8 cellular contexts compared by ENCODE assay signal in genomic region chr10:5811387-5811821, GRCh38. TPM values are rescaled to one million over a fixed set of nuclear protein-coding genes. Genes with fewer than 3 reads are reported as not detected.
A peak's percentile ranks its signal among the peaks of the same experiment; 100 is the strongest.
DNase-seq lines count a peak whose midpoint lies in the region; ATAC-seq and TF ChIP-seq lines count a peak whose summit lies in the region.

No MANE protein-coding gene starts in this region.

- H3K4me1 Mint-ChIP-seq in CD4-positive, alpha-beta memory T cell: peaks cover 48 to 73% (median 61%) of the 10 kb centered on the region in 4 donors
- peaks cover 59% of the 10 kb centered on the region for H3K4me1 Mint-ChIP-seq in activated naive CD8-positive, alpha-beta T cell treated with anti-CD3 and anti-CD28 coated beads for 36 hours

- H3K9me3 Mint-ChIP-seq in CD4-positive, alpha-beta memory T cell: peaks cover 0 to 2% (median 0%) of the 10 kb centered on the region in 8 donors
- peaks cover 1% of the 10 kb centered on the region for H3K9me3 Mint-ChIP-seq in activated naive CD8-positive, alpha-beta T cell treated with anti-CD3 and anti-CD28 coated beads for 36 hours

- POLR2A ChIA-PET in CD4-positive, alpha-beta memory T cell (lab: Charles Lee; ENCODE audit: partially characterized antibody): interaction anchor here (1.1 to 3.4 kb wide), 5 partner anchors 8 to 127 kb away, joined by 3 to 14 read pairs (median 4); partner anchors contain the start of genes ANKRD16, FBH1 and TASOR2

- H3K27ac ChIP-seq in CD4-positive, alpha-beta memory T cell (ENCODE audit: low read depth, low read length): peak overlapping the region; percentile 98
- H3K27ac ChIP-seq in stomach: peak overlapping the region in 3 of 5 donors; percentile 10 to 41 (median 25)
- no peak overlapping the region for H3K27ac ChIP-seq in aorta (ENCODE audit: low read depth in 1 of 2, low read length in 2 of 2)

- H3K9me3 ChIP-seq in CD4-positive, alpha-beta memory T cell (ENCODE audit: control insufficient read depth in 1 of 2, low read length in 2 of 2): no peaks in the 10 kb centered on the region
- H3K9me3 ChIP-seq in stomach (no peaks in the 10 kb centered on the region), aorta (ENCODE audit: control insufficient read depth, low read length) (no peaks in the 10 kb centered on the region)

- ATAC-seq in aorta (ENCODE audit: low FRiP score) (no peak), HG03439 (IDR thresholded peaks at IDR 0.05; ENCODE audit: unreplicated experiment) (no peak)

- WGBS in stomach, 5 donors: 3 to 6% (median 4%) methylated on average over 6 of the region's 6 CpGs
- WGBS in aorta, 2 donors: 3% methylated on average over 6 of the region's 6 CpGs

- no peaks in the 10 kb centered on the region for H3K36me3 ChIP-seq in CD4-positive, alpha-beta memory T cell (ENCODE audit: insufficient read depth, low read length)
- H3K36me3 ChIP-seq in stomach: peaks cover 0 to 9% (median 2%) of the 10 kb centered on the region in 4 donors
- H3K36me3 ChIP-seq in aorta (ENCODE audit: control insufficient read depth in 1 of 2, insufficient read depth in 2 of 2, low read length in 1 of 2): no peaks in the 10 kb centered on the region

- TF ChIP-seq POLR2A in stomach (IDR thresholded peaks at IDR 0.05): no peak

- no peaks in the 10 kb centered on the region for H3K27me3 ChIP-seq in CD4-positive, alpha-beta memory T cell (ENCODE audit: insufficient read depth, low read length)
- H3K27me3 ChIP-seq in stomach: no peaks in the 10 kb centered on the region
- H3K27me3 ChIP-seq in aorta (ENCODE audit: control insufficient read depth in 1 of 2, insufficient read depth in 2 of 2, low read length in 1 of 2): no peaks in the 10 kb centered on the region

- peaks cover 71% of the 10 kb centered on the region for H3K4me1 ChIP-seq in CD4-positive, alpha-beta memory T cell (ENCODE audit: insufficient read depth, low read length)
- H3K4me1 ChIP-seq in stomach: peaks cover 21 to 71% (median 57%) of the 10 kb centered on the region in 4 donors
- peaks cover 0 to 2% of the 10 kb centered on the region in 2 donors for H3K4me1 ChIP-seq in aorta (ENCODE audit: control insufficient read depth in 1 of 2, insufficient read depth in 2 of 2, low read length in 2 of 2)

- TF ChIP-seq CTCF in stomach (IDR thresholded peaks at IDR 0.05): no peak

- peak overlapping the region; percentile 37 to 38 for H3K4me3 ChIP-seq in CD4-positive, alpha-beta memory T cell (ENCODE audit: low read length in 2 of 2)
- H3K4me3 ChIP-seq in stomach (peak overlapping the region; percentile 11 to 96 (median 88)), aorta (ENCODE audit: low read length in 2 of 2) (peak overlapping the region in 1 of 2 donors; percentile 46)

- intact Hi-C loops in CD4-positive, alpha-beta memory T cell (cut with micrococcal nuclease): loop anchor here (5.0 to 10.0 kb wide), 3 partner anchors 166 to 364 kb away; partner anchors contain the start of genes IL15RA and RBM17
- intact Hi-C loops in stomach (cut with DNase I; ENCODE audit: low total_unique reads): loop anchor here (10.0 kb wide), 1 partner anchor 63 kb away; no protein-coding TSS in a partner anchor
- intact Hi-C loops in aorta (cut with DNase I): loop anchor here in 1 of 2 donors (5.0 to 10.0 kb wide), 3 partner anchors 61 to 179 kb away; partner anchors contain the start of gene TASOR2

- peak overlapping the region; percentile 87 to 99 (median 92) for H3K4me3 Mint-ChIP-seq in CD4-positive, alpha-beta memory T cell
- peak overlapping the region; percentile 91 for H3K4me3 Mint-ChIP-seq in activated naive CD8-positive, alpha-beta T cell treated with anti-CD3 and anti-CD28 coated beads for 36 hours

- CTCF ChIA-PET in CD4-positive, alpha-beta memory T cell (lab: Charles Lee; ENCODE audit: partially characterized antibody): interaction anchor here (1.0 to 1.6 kb wide), 2 partner anchors 13 to 16 kb away, joined by 3 to 6 read pairs; no protein-coding TSS in a partner anchor

- no peak for DNase-seq in CD4-positive, alpha-beta memory T cell
- DNase-seq in HT-29 (ENCODE audit: low spot score) (peak; percentile 10), iris pigment epithelial cell (ENCODE audit: low read depth) (peak; percentile 67), stomach (no peak), aorta (no peak)
- no peak for DNase-seq in activated naive CD8-positive, alpha-beta T cell treated with anti-CD3 and anti-CD28 coated beads for 36 hours
- no peak for DNase-seq in activated CD4-positive, alpha-beta T cell treated with anti-CD3 and anti-CD28 coated beads for 4 hours

- peak overlapping the region; percentile 87 to 96 (median 90) for H3K27ac Mint-ChIP-seq in CD4-positive, alpha-beta memory T cell
- H3K27ac Mint-ChIP-seq in activated naive CD8-positive, alpha-beta T cell treated with anti-CD3 and anti-CD28 coated beads for 36 hours: peak overlapping the region; percentile 80

- peaks cover 5 to 20% of the 10 kb centered on the region in 2 donors for H3K36me3 Mint-ChIP-seq in CD4-positive, alpha-beta memory T cell
- peaks cover 51% of the 10 kb centered on the region for H3K36me3 Mint-ChIP-seq in activated naive CD8-positive, alpha-beta T cell treated with anti-CD3 and anti-CD28 coated beads for 36 hours

- H3K27me3 Mint-ChIP-seq in CD4-positive, alpha-beta memory T cell: no peaks in the 10 kb centered on the region
- H3K27me3 Mint-ChIP-seq in activated naive CD8-positive, alpha-beta T cell treated with anti-CD3 and anti-CD28 coated beads for 36 hours: no peaks in the 10 kb centered on the region

- TF ChIP-seq EP300 in stomach (IDR thresholded peaks at IDR 0.05): no peak

RNA-seq across cellular contexts. Expression of gene GDI2, which starts 1.8 kb away (rescaled TPM):
- 100 to 1,000 TPM; 137 to 140 TPM for total RNA-seq in CD4-positive, alpha-beta memory T cell
- polyA plus RNA-seq in CD4-positive, alpha-beta memory T cell: 100 to 1,000 TPM; 193 to 248 TPM
- 185 and 211 TPM in 2 replicates for total RNA-seq in HT-29 (2014; rRNA removed; shearing (Covaris generic))
- 100 to 1,000 TPM; 335 to 339 TPM for total RNA-seq in activated naive CD8-positive, alpha-beta T cell treated with anti-CD3 and anti-CD28 coated beads for 36 hours
- total RNA-seq in stomach (100 to 1,000 TPM in 4 of 5 donors, 10 to 100 TPM in 1; 63.4 to 600 (median 187) TPM), aorta (100 to 1,000 TPM; 140 to 161 TPM)
- polyA plus RNA-seq in stomach (100 to 1,000 TPM; 104 to 180 (median 108) TPM), aorta (100 to 1,000 TPM; 116 to 147 TPM)

Comparison
In these comparisons a context has a peak if more than half of its experiments do, and no peak if none do; other contexts are left out.
1. DNase-seq: peak in HT-29 (single experiment) and iris pigment epithelial cell (single experiment); none in CD4-positive, alpha-beta memory T cell (0 of 5), activated naive CD8-positive, alpha-beta T cell treated with anti-CD3 and anti-CD28 coated beads for 36 hours (single experiment), stomach (single experiment), activated CD4-positive, alpha-beta T cell treated with anti-CD3 and anti-CD28 coated beads for 4 hours (0 of 2) and aorta (0 of 2).
2. H3K27ac ChIP-seq: peak in CD4-positive, alpha-beta memory T cell (single experiment) and stomach (3 of 5); none in aorta (0 of 2).